In genomic region chr2:15173506-15173905, GRCh38 we compare ENCODE assay signal across 16 cellular contexts.
"Had no signal": no experiment of that assay in that cellular context is flagged by ENCODE, and none has a peak within 500 bp of the region (broad histone marks: within the 10 kb centered on the region; RNA-seq: fewer than 3 reads in every experiment).

No MANE protein-coding gene starts in this region.

- H3K27ac Mint-ChIP-seq: dendritic cell treated with granulocyte-macrophage colony-stimulating factor and Interleukin-4, amounts not matched to agents 40 ng/mL and 50 ng/mL, for 4 days; nephron progenitor cell; type B pancreatic cell had no signal

- H3K27me3 Mint-ChIP-seq: dendritic cell treated with granulocyte-macrophage colony-stimulating factor and Interleukin-4, amounts not matched to agents 40 ng/mL and 50 ng/mL, for 4 days; type B pancreatic cell had no signal

- DNase-seq: activated gamma-delta T cell treated with Interleukin-2 at 50 U/mL for 16 hours; amniotic stem cell; effector CD8-positive, alpha-beta T cell; heart left ventricle; left ventricle myocardium inferior; mammary epithelial cell; midbrain; nephron progenitor cell; nucleus accumbens; SHP77; T1000; testis had no signal

- H3K4me3 Mint-ChIP-seq: dendritic cell treated with granulocyte-macrophage colony-stimulating factor and Interleukin-4, amounts not matched to agents 40 ng/mL and 50 ng/mL, for 4 days; nephron progenitor cell; type B pancreatic cell had no signal

- H3K9me3 Mint-ChIP-seq: dendritic cell treated with granulocyte-macrophage colony-stimulating factor and Interleukin-4, amounts not matched to agents 40 ng/mL and 50 ng/mL, for 4 days; nephron progenitor cell had no signal

- ATAC-seq: gastroesophageal sphincter, heart left ventricle, sciatic nerve had no signal
